ENCODE assay signal across 8 cellular contexts in the genomic region with DNA sequence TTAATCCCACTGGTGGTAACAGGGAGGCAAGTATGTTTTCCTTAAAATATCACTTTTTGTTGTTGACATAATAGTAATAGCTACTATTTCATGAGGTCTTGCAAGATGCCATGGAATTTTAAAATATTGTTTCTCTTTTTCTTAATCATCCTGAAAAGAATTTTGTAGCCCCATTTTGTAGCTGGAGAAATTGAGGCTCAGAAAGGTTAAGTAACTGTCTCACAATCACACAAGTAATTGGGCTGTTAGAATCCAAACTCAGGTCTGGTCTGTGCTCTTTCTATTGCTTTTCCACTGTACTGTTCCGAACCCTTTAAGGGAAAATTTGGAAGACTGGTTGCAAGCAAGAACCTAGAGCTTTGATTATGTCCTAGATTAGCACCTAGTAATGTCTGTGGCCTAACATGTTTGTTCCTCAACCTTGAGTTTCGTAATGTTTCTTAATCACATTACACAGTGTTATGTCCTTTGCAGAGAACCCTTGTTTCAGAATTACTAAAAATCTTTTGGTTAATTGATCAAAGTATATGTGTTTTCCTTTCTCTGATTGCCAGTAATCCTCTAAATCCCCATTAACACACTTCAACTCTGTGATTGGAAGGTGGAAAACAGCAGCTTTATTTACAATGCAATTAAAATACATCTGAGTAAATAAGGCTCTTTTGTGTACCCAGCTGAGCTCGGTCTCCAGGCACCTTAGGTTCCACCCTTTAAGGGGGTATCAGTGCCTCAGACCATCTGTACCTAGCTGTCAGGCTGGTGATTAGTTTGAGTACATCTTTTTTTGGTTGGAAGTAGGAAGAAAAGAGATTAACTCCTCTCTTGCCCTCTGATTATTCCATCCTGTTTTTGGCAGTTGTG. TPM values are rescaled to one million over a fixed set of nuclear protein-coding genes. Genes with fewer than 3 reads are reported as not detected.
DNase-seq lines count a peak whose midpoint lies in the region; ATAC-seq, FAIRE-seq and TF ChIP-seq lines count a peak whose summit lies in the region.

No MANE protein-coding gene starts in this region.

- H3K9me3 ChIP-seq in RWPE2 (ENCODE audit: severe bottlenecking) (no peaks in the 10 kb centered on the region), HepG2 (ENCODE audit: low read length) (no peaks in the 10 kb centered on the region), kidney (ENCODE audit: control insufficient read depth in 1 of 2, low read length in 2 of 2) (no peaks in the 10 kb centered on the region)

- CTCF ChIA-PET in HepG2 (lab: Yijun Ruan, JAX; ENCODE audit: low intra/inter-chr PET ratio, low total read pairs) = interaction anchor here (1.2 kb wide), 1 partner anchor 78 kb away, joined by 3 read pairs; no protein-coding TSS in a partner anchor

- peaks cover 4% of the 10 kb centered on the region for H3K79me2 ChIP-seq in HepG2 (ENCODE audit: insufficient read depth, low read length)

- TF ChIP-seq POLR2A in HepG2 (IDR thresholded peaks at IDR 0.05; ENCODE audit: insufficient read depth in 1 of 2, low read depth in 2 of 2, low read length in 2 of 2) = no peak

- TF ChIP-seq EP300 in HepG2 (IDR thresholded peaks at IDR 0.05; ENCODE audit: low read depth in 2 of 2, low read length in 2 of 2) (no peak), HepG2 (CRISPR knock-in tag; IDR thresholded peaks at IDR 0.05; ENCODE audit: borderline replicate concordance) (no peak)

- H3K27ac ChIP-seq in RWPE2 (ENCODE audit: poor library complexity, severe bottlenecking) (peak overlapping the region; percentile 96), HepG2 (ENCODE audit: extremely low read length, insufficient read depth, low read length) (peak overlapping the region; percentile 26), kidney (ENCODE audit: low read depth in 2 of 2, low read length in 2 of 2) (no peak overlapping the region)

- no peak overlapping the region for H2AFZ ChIP-seq in HepG2 (ENCODE audit: low read length)

- no peaks in the 10 kb centered on the region for H4K20me1 ChIP-seq in HepG2 (ENCODE audit: insufficient read depth, low read length)

- H3K4me3 ChIP-seq in RWPE2 (ENCODE audit: severe bottlenecking) = no peak overlapping the region
- H3K4me3 ChIP-seq in HepG2 (replicated peaks in 1 of 3; ENCODE audit: insufficient read depth in 1 of 3, low read depth in 2 of 3, low read length in 3 of 3) = no peak overlapping the region
- no peak overlapping the region for H3K4me3 ChIP-seq in kidney (ENCODE audit: low read length in 2 of 2)

- peak; percentile 21 for FAIRE-seq in HepG2 (lab: Jason Lieb, UNC)
- FAIRE-seq in kidney (lab: Jason Lieb, UNC) = no peak

- no peak overlapping the region for H3K9ac ChIP-seq in HepG2 (ENCODE audit: insufficient read depth, low read depth, low read length)
- H3K9ac ChIP-seq in kidney (ENCODE audit: low read length in 2 of 2) = no peak overlapping the region

- WGBS in HepG2 (ENCODE audit: low lambda C conversion rate) = 55% methylated on average over 3 of the region's 3 CpGs

- H3K4me2 ChIP-seq in HepG2 (ENCODE audit: low read depth, low read length) = no peak overlapping the region

- POLR2A ChIA-PET in HepG2 (lab: Yijun Ruan, JAX) = interaction anchor here (1.0 to 1.5 kb wide), 2 partner anchors 9 to 11 kb away, joined by 3 to 7 read pairs; a partner anchor contains a TSS

- BruUV-seq in HepG2 (replicated peaks; lab: Mats Ljungman, UMichigan) = no TSS peak

- no peak for TF ChIP-seq RAD21 in HepG2 (CRISPR knock-in tag; IDR thresholded peaks at IDR 0.05)

- H3K36me3 ChIP-seq in RWPE2 (ENCODE audit: low read depth) (peaks cover 96% of the 10 kb centered on the region), HepG2 (replicated peaks in 1 of 2; ENCODE audit: control insufficient read depth in 1 of 2, insufficient read depth in 2 of 2, low read length in 2 of 2) (peaks cover 12 to 74% of the 10 kb centered on the region in 2 experiments), kidney (ENCODE audit: control insufficient read depth in 1 of 2, insufficient read depth in 2 of 2, low read length in 2 of 2) (peaks cover 15 to 17% of the 10 kb centered on the region in 2 donors)

- ATAC-seq in RWPE2 (ENCODE audit: low read depth) (peak; percentile 47), HepG2 (no peak), GM21447 (IDR thresholded peaks at IDR 0.05; ENCODE audit: unreplicated experiment) (no peak), HG02678 (IDR thresholded peaks at IDR 0.05; ENCODE audit: unreplicated experiment) (no peak)

- in situ Hi-C loops in HepG2 (cut with HindIII; ENCODE audit: extremely low pct_ligation_motif_present, low pct_unique_long_range_greater_than_20kb) = no loop called here

- intact Hi-C loops in HepG2 (cut with micrococcal nuclease; ENCODE audit: unreplicated experiment) (no loop called here), kidney (cut with DNase I) (no loop called here)

- DNase-seq in AML-193 (lab: John Stamatoyannopoulos, UW) = peak; percentile 58 to 68
- DNase-seq in M059J (ENCODE audit: low read depth) = peak; percentile 14
- DNase-seq in RWPE2 (ENCODE audit: low spot score) = no peak
- no peak for DNase-seq in HepG2 (ENCODE audit: low spot score)
- no peak for DNase-seq in kidney
- no peak for DNase-seq in activated T-cell treated with anti-CD3 and anti-CD28 coated beads, Interleukin-2, amount 50 U/mL, for 1 hour

- H3K27me3 ChIP-seq in RWPE2 (ENCODE audit: insufficient read depth, poor library complexity, severe bottlenecking) (no peaks in the 10 kb centered on the region), HepG2 (ENCODE audit: control insufficient read depth in 1 of 2, insufficient read depth in 2 of 2, low read length in 2 of 2) (no peaks in the 10 kb centered on the region)

- H3K4me1 ChIP-seq in RWPE2 (ENCODE audit: insufficient read depth, poor library complexity, severe bottlenecking) (peaks cover 27% of the 10 kb centered on the region), HepG2 (ENCODE audit: insufficient read depth, low read length) (peaks cover 20% of the 10 kb centered on the region), kidney (ENCODE audit: control insufficient read depth in 1 of 2, insufficient read depth in 1 of 2, low read depth in 1 of 2, low read length in 2 of 2) (no peaks in the 10 kb centered on the region)

- TF ChIP-seq CTCF in RWPE2 (IDR thresholded peaks at IDR 0.05; ENCODE audit: poor library complexity, severe bottlenecking) (no peak), HepG2 (CRISPR knock-in tag; IDR thresholded peaks at IDR 0.05) (no peak), kidney (IDR thresholded peaks at IDR 0.05; ENCODE audit: borderline replicate concordance, extremely low read depth, insufficient read depth) (no peak)

RNA-seq across cellular contexts. Expression of a gene that starts 10.4 kb away (rescaled TPM):
- total RNA-seq in M059J (2014; rRNA removed; shearing (Covaris generic)) = 53.0 and 59.3 TPM in 2 replicates
- total RNA-seq in HepG2 (2016; rRNA removed; fragmentation: Illumina TruSeq; extraction: Trizol) (43.6 and 55.1 TPM in 2 replicates), kidney (23.8 TPM)
- total RNA-seq in HepG2 (2016; cell fraction: cytosol; rRNA removed; fragmentation: Illumina TruSeq; extraction: Trizol; ENCODE audit: low read depth) = 14.7 and 15.5 TPM in 2 replicates
- total RNA-seq in HepG2 (2016; cell fraction: insoluble cytoplasmic fraction; rRNA removed; fragmentation: Illumina TruSeq; extraction: Trizol) = 40.9 and 54.9 TPM in 2 replicates
- 28.8 and 31.5 TPM in 2 replicates for total RNA-seq in HepG2 (2016; cell fraction: membrane; rRNA removed; fragmentation: Illumina TruSeq; extraction: Trizol)
- total RNA-seq in HepG2 (2016; cell fraction: nucleus; rRNA removed; fragmentation: Illumina TruSeq; extraction: Trizol) = 19.6 and 22.9 TPM in 2 replicates
- polyA plus RNA-seq in HepG2 (2011; rRNA removed) (27.2 and 30.6 TPM in 2 replicates), kidney (ENCODE audit: insufficient read depth, low read depth, low replicate concordance) (25.6 TPM)
- 23.7 and 24.0 TPM in 2 replicates for polyA plus RNA-seq in HepG2 (2011; cell fraction: cytosol; rRNA removed)
- polyA plus RNA-seq in HepG2 (2011; cell fraction: nucleus; rRNA removed) = 13.2 and 13.6 TPM in 2 replicates
- polyA plus RNA-seq in HepG2 (2012) = 30.5 and 31.4 TPM in 2 replicates
- polyA plus RNA-seq in HepG2 (2016; cell fraction: cytosol; fragmentation: Illumina TruSeq; extraction: Trizol; ENCODE audit: low read depth) = 14.5 and 16.9 TPM in 2 replicates
- polyA plus RNA-seq in HepG2 (2016; cell fraction: insoluble cytoplasmic fraction; fragmentation: Illumina TruSeq; extraction: Trizol; ENCODE audit: low read depth) = 56.4 and 59.0 TPM in 2 replicates
- polyA plus RNA-seq in HepG2 (2016; cell fraction: membrane; fragmentation: Illumina TruSeq; extraction: Trizol; ENCODE audit: low read depth) = 20.2 and 21.5 TPM in 2 replicates
- 33.1 and 36.6 TPM in 2 replicates for polyA plus RNA-seq in HepG2 (2016; cell fraction: nucleus; fragmentation: Illumina TruSeq; extraction: Trizol; ENCODE audit: insufficient read depth, low read depth)
- 18.6 and 20.1 TPM in 2 replicates for polyA minus RNA-seq in HepG2 (2011; rRNA and poly(A)+ RNA removed; ENCODE audit: low replicate concordance)
- 18.0 and 23.7 TPM in 2 replicates for polyA minus RNA-seq in HepG2 (2011; cell fraction: cytosol; rRNA and poly(A)+ RNA removed)
- 8.9 and 14.4 TPM in 2 replicates for polyA minus RNA-seq in HepG2 (2011; cell fraction: nucleus; rRNA and poly(A)+ RNA removed)

RNA-seq across cellular contexts. Expression of a gene that starts 11.0 kb away (rescaled TPM):
- total RNA-seq in M059J (2014; rRNA removed; shearing (Covaris generic)) = 62.7 and 95.9 TPM in 2 replicates
- total RNA-seq in HepG2 (2016; rRNA removed; fragmentation: Illumina TruSeq; extraction: Trizol) (48.0 and 52.8 TPM in 2 replicates), kidney (29.9 TPM)
- 24.1 and 25.2 TPM in 2 replicates for total RNA-seq in HepG2 (2016; cell fraction: cytosol; rRNA removed; fragmentation: Illumina TruSeq; extraction: Trizol; ENCODE audit: low read depth)
- total RNA-seq in HepG2 (2016; cell fraction: insoluble cytoplasmic fraction; rRNA removed; fragmentation: Illumina TruSeq; extraction: Trizol) = 51.0 and 53.3 TPM in 2 replicates
- 25.7 and 27.9 TPM in 2 replicates for total RNA-seq in HepG2 (2016; cell fraction: membrane; rRNA removed; fragmentation: Illumina TruSeq; extraction: Trizol)
- total RNA-seq in HepG2 (2016; cell fraction: nucleus; rRNA removed; fragmentation: Illumina TruSeq; extraction: Trizol) = 33.4 and 40.9 TPM in 2 replicates
- polyA plus RNA-seq in HepG2 (2011; rRNA removed) (12.7 and 19.7 TPM in 2 replicates), kidney (ENCODE audit: insufficient read depth, low read depth, low replicate concordance) (36.7 TPM)
- 6.7 and 7.6 TPM in 2 replicates for polyA plus RNA-seq in HepG2 (2011; cell fraction: cytosol; rRNA removed)
- 9.1 and 12.2 TPM in 2 replicates for polyA plus RNA-seq in HepG2 (2011; cell fraction: nucleus; rRNA removed)
- polyA plus RNA-seq in HepG2 (2012) = 14.1 and 30.4 TPM in 2 replicates
- polyA plus RNA-seq in HepG2 (2016; cell fraction: cytosol; fragmentation: Illumina TruSeq; extraction: Trizol; ENCODE audit: low read depth) = 34.6 and 42.0 TPM in 2 replicates
- 68.1 and 73.1 TPM in 2 replicates for polyA plus RNA-seq in HepG2 (2016; cell fraction: insoluble cytoplasmic fraction; fragmentation: Illumina TruSeq; extraction: Trizol; ENCODE audit: low read depth)
- 29.4 and 29.9 TPM in 2 replicates for polyA plus RNA-seq in HepG2 (2016; cell fraction: membrane; fragmentation: Illumina TruSeq; extraction: Trizol; ENCODE audit: low read depth)
- polyA plus RNA-seq in HepG2 (2016; cell fraction: nucleus; fragmentation: Illumina TruSeq; extraction: Trizol; ENCODE audit: insufficient read depth, low read depth) = 50.9 and 56.0 TPM in 2 replicates
- polyA minus RNA-seq in HepG2 (2011; rRNA and poly(A)+ RNA removed; ENCODE audit: low replicate concordance) = 0.70 and 3.3 TPM in 2 replicates
- 3.1 and 3.6 TPM in 2 replicates for polyA minus RNA-seq in HepG2 (2011; cell fraction: cytosol; rRNA and poly(A)+ RNA removed)
- 30.0 and 36.9 TPM in 2 replicates for polyA minus RNA-seq in HepG2 (2011; cell fraction: nucleus; rRNA and poly(A)+ RNA removed)

Comparison
In these comparisons a context has a peak if more than half of its experiments do, and no peak if none do; other contexts are left out.
1. DNase-seq: peak in AML-193 (2 of 2) and M059J (single experiment); none in RWPE2 (single experiment), HepG2 (single experiment), kidney (single experiment) and activated T-cell treated with anti-CD3 and anti-CD28 coated beads, Interleukin-2, amount 50 U/mL, for 1 hour (single experiment).
2. H3K27ac ChIP-seq: peak in RWPE2 (single experiment) and HepG2 (single experiment); none in kidney (0 of 2).